1 cellular context compared by ENCODE assay signal in genomic region chr1:230333590-230334446, GRCh38.
TF ChIP-seq lines count a peak whose summit lies in the region.

No MANE protein-coding gene starts in this region.

TF ChIP-seq in IMR-90, 13 proteins besides CTCF, POLR2A, EP300 and RAD21 (continued from another document):
- TF ChIP-seq USF2 (IDR thresholded peaks at IDR 0.05; ENCODE audit: low read depth, low read length) (no peak), CEBPB (IDR thresholded peaks at IDR 0.05; ENCODE audit: low read depth, low read length) (no peak), CHD1 (IDR thresholded peaks at IDR 0.05; ENCODE audit: low read depth, low read length) (no peak), RFX5 (IDR thresholded peaks at IDR 0.05; ENCODE audit: low read depth, low read length) (no peak), MXI1 (IDR thresholded peaks at IDR 0.05; ENCODE audit: borderline replicate concordance, low read depth, low read length) (no peak)
